In the genomic region with DNA sequence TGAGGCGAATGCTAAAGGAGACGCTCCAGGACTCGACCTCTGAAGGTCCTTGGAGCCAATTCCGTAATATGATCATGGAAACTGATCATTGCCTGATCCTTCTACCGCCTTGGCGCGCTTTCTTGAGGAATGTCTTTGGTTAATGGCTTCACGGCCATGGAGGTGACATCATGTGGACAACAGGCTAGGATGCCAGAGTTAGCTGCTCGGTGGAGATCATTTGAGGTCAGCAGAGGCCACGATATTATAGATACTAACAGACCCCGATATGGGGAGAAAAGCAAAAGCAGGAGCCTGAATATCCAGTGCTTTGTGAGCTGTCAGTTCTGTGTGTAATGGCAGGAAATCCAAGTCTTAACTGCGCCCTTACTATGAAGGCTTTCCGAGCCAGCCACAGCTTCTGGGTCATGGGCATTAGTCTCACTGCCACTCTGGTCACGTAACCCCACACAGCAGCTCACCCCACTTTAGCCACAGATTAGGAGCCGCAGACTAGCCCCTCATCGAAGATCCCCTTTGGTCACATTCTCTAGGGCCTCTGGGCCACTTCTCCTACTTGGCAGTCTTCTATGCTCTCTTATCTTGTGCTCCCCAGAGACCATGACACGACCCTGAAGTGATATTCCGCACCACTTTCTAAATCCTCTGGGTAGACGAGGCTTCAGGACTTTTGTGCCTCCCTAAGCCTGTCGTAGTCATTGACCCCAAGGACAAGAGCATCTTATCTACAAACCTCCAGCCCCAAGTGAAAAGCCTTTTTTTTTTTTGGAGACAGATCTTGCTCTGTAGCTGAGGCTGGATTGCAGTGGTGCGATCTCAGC, we compare ENCODE assay signal across 9 cellular contexts. TPM values are rescaled to one million over a fixed set of nuclear protein-coding genes. Genes with fewer than 3 reads are reported as not detected.
DNase-seq lines count a peak whose midpoint lies in the region; ATAC-seq and TF ChIP-seq lines count a peak whose summit lies in the region.
"Had no signal": no experiment of that assay in that cellular context is flagged by ENCODE, and none has a peak within 500 bp of the region (broad histone marks: within the 10 kb centered on the region; RNA-seq: fewer than 3 reads in every experiment).

No MANE protein-coding gene starts in this region.

- no peaks in the 10 kb centered on the region for H3K9me3 Mint-ChIP-seq in central memory CD8-positive, alpha-beta T cell

- DNase-seq in central memory CD8-positive, alpha-beta T cell (ENCODE audit: low spot score in 2 of 2), result no peak
- DNase-seq in mesenchymal stem cell, result no peak
- no peak for DNase-seq in central memory CD4-positive, alpha-beta T cell
- DNase-seq in KG1 (lab: John Stamatoyannopoulos, UW), result no peak
- no peak for DNase-seq in mesenteric fat pad (ENCODE audit: low spot score)
- DNase-seq in iPS-NIHi7 (ENCODE audit: extremely low spot score), result no peak

- H3K14ac ChIP-seq in mesenchymal stem cell (ENCODE audit: low read length in 2 of 2), result no peak overlapping the region

- no peak overlapping the region for H2BK5ac ChIP-seq in mesenchymal stem cell (ENCODE audit: low read depth, low read length, poor library complexity, severe bottlenecking)

- H2AK5ac ChIP-seq in mesenchymal stem cell (ENCODE audit: low read length, severe bottlenecking), result peak overlapping the region; percentile 58

- H3K4me1 ChIP-seq in Loucy (ENCODE audit: insufficient read depth, low read length, poor library complexity, severe bottlenecking), result peaks cover 44% of the 10 kb centered on the region
- H3K4me1 ChIP-seq in mesenchymal stem cell (ENCODE audit: control insufficient read depth, insufficient read depth, low read depth, low read length), result peaks cover 14% of the 10 kb centered on the region

- peak overlapping the region; percentile 73 to 75 for H3K4ac ChIP-seq in mesenchymal stem cell (ENCODE audit: low read depth in 1 of 2, low read length in 2 of 2)

- H4K20me1 ChIP-seq in Loucy (ENCODE audit: insufficient read depth, low read length, poor library complexity, severe bottlenecking), result peaks cover 33% of the 10 kb centered on the region

- H3K27ac ChIP-seq in C4-2B, result peak overlapping the region; percentile 97
- H3K27ac ChIP-seq in mesenchymal stem cell (ENCODE audit: low read length, poor library complexity, severe bottlenecking), result peak overlapping the region; percentile 78

- peaks cover 12% of the 10 kb centered on the region for H3K79me1 ChIP-seq in mesenchymal stem cell (replicated peaks; ENCODE audit: low read length, poor library complexity, severe bottlenecking)

- peak overlapping the region; percentile 73 for H4K91ac ChIP-seq in mesenchymal stem cell (ENCODE audit: low read length)

- no peaks in the 10 kb centered on the region for H3K9me2 ChIP-seq in Loucy (replicated peaks; ENCODE audit: low read depth, low read length)

- H3K4me3 ChIP-seq in Loucy (ENCODE audit: low read length, poor library complexity, severe bottlenecking) (peak overlapping the region; percentile 95), mesenchymal stem cell (ENCODE audit: insufficient read depth in 1 of 2, low read depth in 1 of 2, low read length in 2 of 2) (peak overlapping the region in 1 of 2 experiments; percentile 95)

- H2AFZ ChIP-seq in Loucy (ENCODE audit: low read length) (peak overlapping the region; percentile 89), mesenchymal stem cell (ENCODE audit: low read depth, low read length) (no peak overlapping the region)

- H3K27me3 Mint-ChIP-seq in central memory CD8-positive, alpha-beta T cell, result no peaks in the 10 kb centered on the region

- H3K4me1 Mint-ChIP-seq in central memory CD8-positive, alpha-beta T cell, result peaks cover 51% of the 10 kb centered on the region

- H3F3A ChIP-seq in Loucy (ENCODE audit: low read depth), result no peaks in the 10 kb centered on the region

- no peak overlapping the region for H2BK120ac ChIP-seq in mesenchymal stem cell (ENCODE audit: low read depth, low read length)

- H3K36me3 ChIP-seq in Loucy (ENCODE audit: insufficient read depth, low read length) (no peaks in the 10 kb centered on the region), mesenchymal stem cell (ENCODE audit: control insufficient read depth in 1 of 2, insufficient read depth in 2 of 2, low read depth in 1 of 2, low read length in 2 of 2) (peaks cover 19 to 37% of the 10 kb centered on the region in 2 experiments)

- H3K9ac ChIP-seq in Loucy (ENCODE audit: low read depth, low read length, poor library complexity, severe bottlenecking) (peak overlapping the region; percentile 80), mesenchymal stem cell (ENCODE audit: low read length) (peak overlapping the region; percentile 91)

- H2BK12ac ChIP-seq in mesenchymal stem cell (ENCODE audit: low read length in 2 of 2), result no peak overlapping the region

- H3K9me3 ChIP-seq in Loucy (ENCODE audit: insufficient read depth, low read depth, low read length) (no peaks in the 10 kb centered on the region), mesenchymal stem cell (ENCODE audit: control insufficient read depth, low read length) (no peaks in the 10 kb centered on the region)

- peak overlapping the region; percentile 94 for H3K27ac Mint-ChIP-seq in central memory CD8-positive, alpha-beta T cell (ENCODE audit: low read depth)

- H4K8ac ChIP-seq in mesenchymal stem cell (ENCODE audit: low read length), result peak overlapping the region; percentile 96

- no peak overlapping the region for H2BK15ac ChIP-seq in mesenchymal stem cell (ENCODE audit: low read depth, poor library complexity, severe bottlenecking)

- TF ChIP-seq CTCF in C4-2B (conservative IDR thresholded peaks at IDR 0.05) (no peak), Loucy (conservative IDR thresholded peaks at IDR 0.05; ENCODE audit: low read length) (no peak)

- peak overlapping the region; percentile 95 for H3K4me3 Mint-ChIP-seq in central memory CD8-positive, alpha-beta T cell

- no peaks in the 10 kb centered on the region for H3K27me3 ChIP-seq in Loucy (ENCODE audit: insufficient read depth, low read length, poor library complexity, severe bottlenecking)
- no peaks in the 10 kb centered on the region for H3K27me3 ChIP-seq in mesenchymal stem cell (ENCODE audit: control insufficient read depth in 1 of 2, insufficient read depth in 1 of 2, low read length in 2 of 2)

- H3K79me2 ChIP-seq in Loucy (ENCODE audit: insufficient read depth, low read length), result peaks cover 55% of the 10 kb centered on the region

- no peak overlapping the region for H3K23ac ChIP-seq in mesenchymal stem cell (ENCODE audit: low read length in 2 of 2)

- H3K4me2 ChIP-seq in Loucy (ENCODE audit: low read depth, low read length, poor library complexity, severe bottlenecking) (peak overlapping the region; percentile 87), mesenchymal stem cell (ENCODE audit: low read length, poor library complexity, severe bottlenecking) (peak overlapping the region; percentile 67)

- H3K18ac ChIP-seq in mesenchymal stem cell (ENCODE audit: low read depth in 1 of 2, low read length in 2 of 2), result peak overlapping the region; percentile 78 to 88

- H3K36me3 Mint-ChIP-seq in central memory CD8-positive, alpha-beta T cell (ENCODE audit: insufficient read depth), result peaks cover 18% of the 10 kb centered on the region

- no peak for ATAC-seq in central memory CD8-positive, alpha-beta T cell (replicated peaks; ENCODE audit: extremely low read depth, poor library complexity, severe bottlenecking)

- WGBS in mesenchymal stem cell, result 69% methylated on average over 21 of the region's 21 CpGs

RNA-seq across cellular contexts. Expression of gene CS, which starts 0.7 kb away (rescaled TPM):
- polyA plus RNA-seq in mesenchymal stem cell (2013, experiment 1 of 2), result 126 TPM
- 125 TPM for polyA plus RNA-seq in mesenchymal stem cell (2013, experiment 2 of 2)
- total RNA-seq in mesenteric fat pad, result 374 TPM

RNA-seq across cellular contexts. Expression of gene CNPY2, which starts 14.9 kb away (rescaled TPM):
- 199 TPM for polyA plus RNA-seq in mesenchymal stem cell (2013, experiment 1 of 2)
- 210 TPM for polyA plus RNA-seq in mesenchymal stem cell (2013, experiment 2 of 2)
- total RNA-seq in mesenteric fat pad, result 87.9 TPM

RNA-seq across cellular contexts. Expression of gene PAN2, which starts 32.9 kb away (rescaled TPM):
- 7.4 TPM for polyA plus RNA-seq in mesenchymal stem cell (2013, experiment 1 of 2)
- 7.1 TPM for polyA plus RNA-seq in mesenchymal stem cell (2013, experiment 2 of 2)
- total RNA-seq in mesenteric fat pad, result 38.7 TPM

RNA-seq across cellular contexts. Expression of gene COQ10A, which starts 34.1 kb away (rescaled TPM):
- polyA plus RNA-seq in mesenchymal stem cell (2013, experiment 1 of 2), result 12.6 TPM
- 11.5 TPM for polyA plus RNA-seq in mesenchymal stem cell (2013, experiment 2 of 2)
- 7.7 TPM for total RNA-seq in mesenteric fat pad

RNA-seq across cellular contexts. Expression of gene IL23A, which starts 37.8 kb away (rescaled TPM):
- 0.06 TPM for polyA plus RNA-seq in mesenchymal stem cell (2013, experiment 1 of 2)
- not detected for polyA plus RNA-seq in mesenchymal stem cell (2013, experiment 2 of 2)
- total RNA-seq in mesenteric fat pad, result 0.55 TPM
- total RNA-seq: HT1080 had no signal
